ENCODE assay signal across 9 cellular contexts in genomic region chr15:25710184-25710583, GRCh38.
A peak's percentile ranks its signal among the peaks of the same experiment; 100 is the strongest.
DNase-seq lines count a peak whose midpoint lies in the region; ATAC-seq, FAIRE-seq and TF ChIP-seq lines count a peak whose summit lies in the region.
"Had no signal": no experiment of that assay in that cellular context is flagged by ENCODE, and none has a peak within 500 bp of the region (broad histone marks: within the 10 kb centered on the region; RNA-seq: fewer than 3 reads in every experiment).

No MANE protein-coding gene starts in this region.

- TF ChIP-seq POLR2A in adrenal gland (IDR thresholded peaks at IDR 0.05): no peak

- ATAC-seq in RWPE2 (ENCODE audit: low read depth) (peak; percentile 60), left lung (peak; percentile 88), HG03045 (IDR thresholded peaks at IDR 0.05; ENCODE audit: unreplicated experiment) (no peak)

- H3K27me3 ChIP-seq in RWPE2 (ENCODE audit: insufficient read depth, poor library complexity, severe bottlenecking): no peaks in the 10 kb centered on the region
- H3K27me3 ChIP-seq in adrenal gland: no peaks in the 10 kb centered on the region
- no peaks in the 10 kb centered on the region for H3K27me3 ChIP-seq in left lung

- H3K27ac ChIP-seq in RWPE2 (ENCODE audit: poor library complexity, severe bottlenecking) (no peak overlapping the region), adrenal gland (no peak overlapping the region), left lung (no peak overlapping the region)
- H3K27ac ChIP-seq: skin epidermis had no signal

- DNase-seq in NK-92 treated with Interleukin-12 subunit alpha and Interleukin-12 subunit beta, amount 100 ng/mL, for 24 hours (lab: John Stamatoyannopoulos, UW): peak; percentile 7
- DNase-seq in NK-92 (lab: John Stamatoyannopoulos, UW; ENCODE audit: unreplicated experiment) (no peak), RWPE2 (ENCODE audit: low spot score) (peak; percentile 68), adrenal gland (peak; percentile 38 to 75 (median 63)), left lung (peak in 1 of 2 donors; percentile 87), frontal cortex (ENCODE audit: low spot score in 2 of 2) (no peak)
- DNase-seq in stimulated activated CD8-positive, alpha-beta memory T cell treated with anti-CD3 and anti-CD28 coated beads, Interleukin-7, amount 100 ng/mL, for 48 hours (ENCODE audit: extremely low read depth in 1 of 2, low read depth in 1 of 2): peak; percentile 4 to 11

- H3K4me1 ChIP-seq in RWPE2 (ENCODE audit: insufficient read depth, poor library complexity, severe bottlenecking) (no peaks in the 10 kb centered on the region), adrenal gland (replicated peaks in 1 of 2) (no peaks in the 10 kb centered on the region), left lung (no peaks in the 10 kb centered on the region)

- no peak for FAIRE-seq in frontal cortex (lab: Jason Lieb, UNC)

- TF ChIP-seq CTCF in RWPE2 (IDR thresholded peaks at IDR 0.05; ENCODE audit: poor library complexity, severe bottlenecking) (peak; percentile 84), adrenal gland (IDR thresholded peaks at IDR 0.05) (peak; percentile 43 to 75 (median 58)), left lung (IDR thresholded peaks at IDR 0.05) (peak; percentile 55 to 58)

- H3K9me3 ChIP-seq in RWPE2 (ENCODE audit: severe bottlenecking) (no peaks in the 10 kb centered on the region), adrenal gland (replicated peaks in 1 of 3) (no peaks in the 10 kb centered on the region), left lung (no peaks in the 10 kb centered on the region)

- H3K4me3 ChIP-seq in RWPE2 (ENCODE audit: severe bottlenecking) (no peak overlapping the region), adrenal gland (no peak overlapping the region), left lung (no peak overlapping the region)
- H3K4me3 ChIP-seq: skin epidermis had no signal

- intact Hi-C loops in adrenal gland (cut with DNase I) (loop anchor here in 1 of 2 donors (5.0 kb wide), 1 partner anchor 203 kb away; no protein-coding TSS in a partner anchor), left lung (cut with DNase I) (no loop called here)

- 29 to 69% (median 40%) methylated on average over 3 to 10 of the region's 10 CpGs for WGBS in adrenal gland, 4 donors

- H3K36me3 ChIP-seq in RWPE2 (ENCODE audit: low read depth) (no peaks in the 10 kb centered on the region), adrenal gland (replicated peaks in 1 of 2) (no peaks in the 10 kb centered on the region), left lung (peaks cover 0 to 11% of the 10 kb centered on the region in 2 donors)

Comparison
In these comparisons a context has a peak if more than half of its experiments do, and no peak if none do; other contexts are left out.
1. DNase-seq: peak in NK-92 treated with Interleukin-12 subunit alpha and Interleukin-12 subunit beta, amount 100 ng/mL, for 24 hours (single experiment), RWPE2 (single experiment), adrenal gland (7 of 7) and stimulated activated CD8-positive, alpha-beta memory T cell treated with anti-CD3 and anti-CD28 coated beads, Interleukin-7, amount 100 ng/mL, for 48 hours (2 of 2); none in NK-92 (single experiment) and frontal cortex (0 of 2).
2. Peak in every context shown above with its lines, with median percentiles within 50 percentile points of each other: CTCF ChIP-seq.